In genomic region chr2:105775809-105776559, GRCh38 we compare ENCODE assay signal across 9 cellular contexts. TPM values are rescaled to one million over a fixed set of nuclear protein-coding genes. Genes with fewer than 3 reads are reported as not detected.
DNase-seq lines count a peak whose midpoint lies in the region; ATAC-seq and TF ChIP-seq lines count a peak whose summit lies in the region.
"Had no signal": no experiment of that assay in that cellular context is flagged by ENCODE, and none has a peak within 500 bp of the region (broad histone marks: within the 10 kb centered on the region; RNA-seq: fewer than 3 reads in every experiment).

No MANE protein-coding gene starts in this region.

- no peak for TF ChIP-seq EP300 in stomach (IDR thresholded peaks at IDR 0.05)

- H3K9me3 ChIP-seq in stomach, result no peaks in the 10 kb centered on the region
- no peaks in the 10 kb centered on the region for H3K9me3 ChIP-seq in MG63

- H3K27me3 ChIP-seq in stomach, result no peaks in the 10 kb centered on the region
- no peaks in the 10 kb centered on the region for H3K27me3 ChIP-seq in MG63

- H3K27ac Mint-ChIP-seq in activated T-helper 2 cell treated with anti-CD3 and anti-CD28 coated beads, Interferon-gamma antibody, Interleukin-2, Interleukin-4, amounts not matched to agents 10 μg/mL and 5 μg/mL and 100 μg/mL, durations not matched to agents 14 hours and 24 hours and 36 hours, result peak overlapping the region; percentile 78

- peak; percentile 53 for DNase-seq in activated T-cell treated with anti-CD3 and anti-CD28 coated beads, Interleukin-2, amount 50 U/mL, for 1 hour
- DNase-seq in activated T-cell treated with anti-CD3 and anti-CD28 coated beads for 4 hours (no peak), stomach (no peak), G401 (ENCODE audit: low spot score) (no peak), MG63 (no peak)
- DNase-seq in activated T-helper 2 cell treated with anti-CD3 and anti-CD28 coated beads, Interferon-gamma antibody, Interleukin-2, Interleukin-4, amounts not matched to agents 10 μg/mL and 5 μg/mL and 100 μg/mL, durations not matched to agents 14 hours and 24 hours and 36 hours (ENCODE audit: low spot score), result no peak
- no peak for DNase-seq in stimulated activated CD4-positive, alpha-beta T cell treated with anti-CD3 and anti-CD28 coated beads, Interleukin-12 subunit alpha, Interleukin-12 subunit beta, amount 100 ng/mL, for 4 hours
- DNase-seq: left cardiac atrium had no signal

- intact Hi-C loops in activated T-helper 2 cell treated with anti-CD3 and anti-CD28 coated beads, Interferon-gamma antibody, Interleukin-2, Interleukin-4, amounts not matched to agents 10 μg/mL and 5 μg/mL and 100 μg/mL, durations not matched to agents 14 hours and 24 hours and 36 hours (cut with micrococcal nuclease), result no loop called here
- intact Hi-C loops in stomach (cut with DNase I; ENCODE audit: low total_unique reads), result no loop called here

- TF ChIP-seq POLR2A in stomach (IDR thresholded peaks at IDR 0.05), result no peak

- TF ChIP-seq CTCF in stomach (IDR thresholded peaks at IDR 0.05), result no peak

- no peaks in the 10 kb centered on the region for H3K9me3 Mint-ChIP-seq in activated T-helper 2 cell treated with anti-CD3 and anti-CD28 coated beads, Interferon-gamma antibody, Interleukin-2, Interleukin-4, amounts not matched to agents 10 μg/mL and 5 μg/mL and 100 μg/mL, durations not matched to agents 14 hours and 24 hours and 36 hours

- H3K36me3 Mint-ChIP-seq in activated T-helper 2 cell treated with anti-CD3 and anti-CD28 coated beads, Interferon-gamma antibody, Interleukin-2, Interleukin-4, amounts not matched to agents 10 μg/mL and 5 μg/mL and 100 μg/mL, durations not matched to agents 14 hours and 24 hours and 36 hours (ENCODE audit: low read depth), result peaks cover 47% of the 10 kb centered on the region

- peak; percentile 52 for ATAC-seq in HG03066 (IDR thresholded peaks at IDR 0.05; ENCODE audit: low read depth, unreplicated experiment)

- peaks cover 73% of the 10 kb centered on the region for H3K4me1 Mint-ChIP-seq in activated T-helper 2 cell treated with anti-CD3 and anti-CD28 coated beads, Interferon-gamma antibody, Interleukin-2, Interleukin-4, amounts not matched to agents 10 μg/mL and 5 μg/mL and 100 μg/mL, durations not matched to agents 14 hours and 24 hours and 36 hours (ENCODE audit: low read depth)

- H3K4me3 ChIP-seq in stomach (no peak overlapping the region), MG63 (no peak overlapping the region)

- peaks cover 41 to 100% (median 68%) of the 10 kb centered on the region in 4 donors for H3K4me1 ChIP-seq in stomach

- peak overlapping the region in 3 of 5 donors; percentile 40 to 67 (median 46) for H3K27ac ChIP-seq in stomach

- H3K4me3 Mint-ChIP-seq in activated T-helper 2 cell treated with anti-CD3 and anti-CD28 coated beads, Interferon-gamma antibody, Interleukin-2, Interleukin-4, amounts not matched to agents 10 μg/mL and 5 μg/mL and 100 μg/mL, durations not matched to agents 14 hours and 24 hours and 36 hours (ENCODE audit: low read depth), result peak overlapping the region; percentile 57

- in situ Hi-C loops in G401 (cut with HindIII; ENCODE audit: low sequenced_read_pairs), result no loop called here

- WGBS in stomach, 5 donors, result 73 to 84% (median 77%) methylated on average over 10 to 11 of the region's 11 CpGs

- no peaks in the 10 kb centered on the region for H3K27me3 Mint-ChIP-seq in activated T-helper 2 cell treated with anti-CD3 and anti-CD28 coated beads, Interferon-gamma antibody, Interleukin-2, Interleukin-4, amounts not matched to agents 10 μg/mL and 5 μg/mL and 100 μg/mL, durations not matched to agents 14 hours and 24 hours and 36 hours (ENCODE audit: low read depth)

- peaks cover 0 to 6% (median 3%) of the 10 kb centered on the region in 4 donors for H3K36me3 ChIP-seq in stomach
- no peaks in the 10 kb centered on the region for H3K36me3 ChIP-seq in MG63

RNA-seq across cellular contexts. Expression of gene NCK2, which starts 31.3 kb away (rescaled TPM):
- total RNA-seq in activated T-helper 2 cell treated with anti-CD3 and anti-CD28 coated beads, Interferon-gamma antibody, Interleukin-2, Interleukin-4, amounts not matched to agents 10 μg/mL and 5 μg/mL and 100 μg/mL, durations not matched to agents 14 hours and 24 hours and 36 hours, result 72.4 and 73.9 TPM in 2 replicates
- 10 to 100 TPM; 27.0 to 88.9 (median 40.3) TPM for total RNA-seq in stomach
- 10 to 100 TPM; 23.1 to 61.6 (median 45.5) TPM for polyA plus RNA-seq in stomach
- total RNA-seq in G401 (2014; rRNA removed; shearing (Covaris generic)), result 12.4 and 12.9 TPM in 2 replicates
- total RNA-seq in MG63 (2014; rRNA removed; shearing (Covaris generic); ENCODE audit: low replicate concordance), result 7.3 and 23.4 TPM in 2 replicates
